In genomic region chr3:137013955-137014688, GRCh38 we compare ENCODE assay signal across 8 cellular contexts. TPM values are rescaled to one million over a fixed set of nuclear protein-coding genes. Genes with fewer than 3 reads are reported as not detected.
A peak's percentile ranks its signal among the peaks of the same experiment; 100 is the strongest.
DNase-seq lines count a peak whose midpoint lies in the region; ATAC-seq and TF ChIP-seq lines count a peak whose summit lies in the region.

No MANE protein-coding gene starts in this region.

- peak overlapping the region; percentile 34 for H3K4me3 ChIP-seq in CD8-positive, alpha-beta T cell (ENCODE audit: low read depth, low read length)
- peak overlapping the region; percentile 43 for H3K4me3 ChIP-seq in HUES64 (ENCODE audit: low read length)
- peak overlapping the region; percentile 32 for H3K4me3 ChIP-seq in NT2/D1 (ENCODE audit: insufficient read length, low read depth)

- H3K4me1 Mint-ChIP-seq in CD8-positive, alpha-beta T cell (ENCODE audit: low read depth) = peaks cover 8% of the 10 kb centered on the region
- peaks cover 13% of the 10 kb centered on the region for H3K4me1 Mint-ChIP-seq in endothelial cell (ENCODE audit: unreplicated experiment)

- H3K27me3 ChIP-seq in CD8-positive, alpha-beta T cell (ENCODE audit: insufficient read depth, low read length) = no peaks in the 10 kb centered on the region
- no peaks in the 10 kb centered on the region for H3K27me3 ChIP-seq in HUES64 (ENCODE audit: insufficient read depth, low read length)
- H3K27me3 ChIP-seq in NT2/D1 (ENCODE audit: insufficient read depth, insufficient read length) = no peaks in the 10 kb centered on the region

- H3K4me3 Mint-ChIP-seq in CD8-positive, alpha-beta T cell = peak overlapping the region; percentile 68
- H3K4me3 Mint-ChIP-seq in endothelial cell (ENCODE audit: unreplicated experiment) = no peak overlapping the region

- H3K27ac Mint-ChIP-seq in CD8-positive, alpha-beta T cell = no peak overlapping the region
- H3K27ac Mint-ChIP-seq in endothelial cell (ENCODE audit: unreplicated experiment) = no peak overlapping the region

- no peaks in the 10 kb centered on the region for H3K9me3 Mint-ChIP-seq in CD8-positive, alpha-beta T cell
- H3K9me3 Mint-ChIP-seq in endothelial cell (ENCODE audit: unreplicated experiment) = no peaks in the 10 kb centered on the region

- H3K36me3 Mint-ChIP-seq in CD8-positive, alpha-beta T cell = no peaks in the 10 kb centered on the region
- peaks cover 14% of the 10 kb centered on the region for H3K36me3 Mint-ChIP-seq in endothelial cell (ENCODE audit: low read depth, unreplicated experiment)

- no peaks in the 10 kb centered on the region for H3K36me3 ChIP-seq in CD8-positive, alpha-beta T cell (ENCODE audit: insufficient read depth, low read length)
- H3K36me3 ChIP-seq in HUES64 (ENCODE audit: insufficient read depth, low read length) (no peaks in the 10 kb centered on the region), NT2/D1 (ENCODE audit: insufficient read depth, insufficient read length, low read length) (peaks cover 2% of the 10 kb centered on the region)

- intact Hi-C loops in CD8-positive, alpha-beta T cell (cut with DNase I, micrococcal nuclease) = loop anchor here (1.0 to 10.0 kb wide), 12 partner anchors 151 to 939 kb away; partner anchors contain the start of genes NCK1 (in 1 of the 2), PCCB (in 1 of the 2) and STAG1 (in 1 of the 2)

- no peak overlapping the region for H3K27ac ChIP-seq in CD8-positive, alpha-beta T cell (ENCODE audit: low read depth, low read length)
- H3K27ac ChIP-seq in HUES64 (ENCODE audit: low read depth, low read length) = no peak overlapping the region

- no peaks in the 10 kb centered on the region for H3K9me3 ChIP-seq in CD8-positive, alpha-beta T cell (ENCODE audit: low read length)
- H3K9me3 ChIP-seq in HUES64 (ENCODE audit: insufficient read depth, low read depth, low read length) = no peaks in the 10 kb centered on the region
- no peaks in the 10 kb centered on the region for H3K9me3 ChIP-seq in NT2/D1 (ENCODE audit: insufficient read depth, low read length)

- DNase-seq in CD8-positive, alpha-beta T cell = peak; percentile 73 to 93 (median 85)
- DNase-seq in NT2/D1 (ENCODE audit: low read depth, low spot score) = peak; percentile 82
- peak; percentile 56 for DNase-seq in activated CD8-positive, alpha-beta memory T cell treated with anti-CD3 and anti-CD28 coated beads, Interleukin-2, amount 50 U/mL, for 24 hours (ENCODE audit: extremely low read depth)
- DNase-seq in endothelial cell (ENCODE audit: low spot score) = peak; percentile 91
- peak; percentile 92 for DNase-seq in middle frontal gyrus (ENCODE audit: extremely low spot score, low spot score)
- DNase-seq in stimulated activated CD8-positive, alpha-beta memory T cell treated with anti-CD3 and anti-CD28 coated beads, Interleukin-15, amount 100 ng/mL, for 48 hours (ENCODE audit: low read depth in 2 of 2) = peak; percentile 57 to 61

- H3K4me1 ChIP-seq in CD8-positive, alpha-beta T cell (ENCODE audit: insufficient read depth, low read length) = no peaks in the 10 kb centered on the region
- H3K4me1 ChIP-seq in HUES64 (ENCODE audit: insufficient read depth, low read length) = 0 out of 2 replicates have a peak, but pooled peaks cover 3% of the 10 kb centered on the region
- H3K4me1 ChIP-seq in NT2/D1 (ENCODE audit: insufficient read depth, insufficient read length) = no peaks in the 10 kb centered on the region

- POLR2A ChIA-PET in CD8-positive, alpha-beta T cell (lab: Charles Lee) = interaction anchor here (0.6 to 1.6 kb wide), 3 partner anchors 262 to 939 kb away, joined by 3 to 19 read pairs (median 3); partner anchors contain the start of gene STAG1

- 0 out of 2 replicates have a peak overlapping the region, but pooled peaks have one; percentile 8 for H3K9ac ChIP-seq in HUES64 (ENCODE audit: low read depth, low read length)
- peak overlapping the region; percentile 54 for H3K9ac ChIP-seq in NT2/D1 (ENCODE audit: insufficient read length, low read depth)

- CTCF ChIA-PET in CD8-positive, alpha-beta T cell (lab: Charles Lee) = interaction anchor here (0.6 to 6.6 kb wide), 80 partner anchors 8 to 965 kb away, joined by 3 to 127 read pairs (median 4); partner anchors contain the start of gene STAG1

- WGBS in HUES64 = 36% methylated on average over 17 of the region's 17 CpGs

- peak; percentile 95 for TF ChIP-seq CTCF in CD8-positive, alpha-beta T cell (IDR thresholded peaks at IDR 0.05)
- TF ChIP-seq CTCF in endothelial cell (IDR thresholded peaks at IDR 0.05; ENCODE audit: unreplicated experiment) = peak; percentile 99

- peak; percentile 84 for ATAC-seq in CD8-positive, alpha-beta T cell
- ATAC-seq in GM21381 (IDR thresholded peaks at IDR 0.05; ENCODE audit: unreplicated experiment) = peak; percentile 84

- H3K27me3 Mint-ChIP-seq in CD8-positive, alpha-beta T cell (ENCODE audit: low read depth) = no peaks in the 10 kb centered on the region
- peaks cover 2% of the 10 kb centered on the region for H3K27me3 Mint-ChIP-seq in endothelial cell (ENCODE audit: unreplicated experiment)

RNA-seq across cellular contexts. Expression of gene IL20RB, which starts 56.3 kb away (rescaled TPM):
- total RNA-seq in CD8-positive, alpha-beta T cell = 1 to 10 TPM; 1.2 to 1.5 TPM
- 1.4 TPM for polyA plus RNA-seq in HUES64 (2013, experiment 1 of 2)
- polyA plus RNA-seq in HUES64 (2013, experiment 2 of 2) = 1.6 TPM
- total RNA-seq in endothelial cell (ENCODE audit: unreplicated experiment) = 2.9 TPM
